ENCODE assay signal across 23 cellular contexts in the genomic region with DNA sequence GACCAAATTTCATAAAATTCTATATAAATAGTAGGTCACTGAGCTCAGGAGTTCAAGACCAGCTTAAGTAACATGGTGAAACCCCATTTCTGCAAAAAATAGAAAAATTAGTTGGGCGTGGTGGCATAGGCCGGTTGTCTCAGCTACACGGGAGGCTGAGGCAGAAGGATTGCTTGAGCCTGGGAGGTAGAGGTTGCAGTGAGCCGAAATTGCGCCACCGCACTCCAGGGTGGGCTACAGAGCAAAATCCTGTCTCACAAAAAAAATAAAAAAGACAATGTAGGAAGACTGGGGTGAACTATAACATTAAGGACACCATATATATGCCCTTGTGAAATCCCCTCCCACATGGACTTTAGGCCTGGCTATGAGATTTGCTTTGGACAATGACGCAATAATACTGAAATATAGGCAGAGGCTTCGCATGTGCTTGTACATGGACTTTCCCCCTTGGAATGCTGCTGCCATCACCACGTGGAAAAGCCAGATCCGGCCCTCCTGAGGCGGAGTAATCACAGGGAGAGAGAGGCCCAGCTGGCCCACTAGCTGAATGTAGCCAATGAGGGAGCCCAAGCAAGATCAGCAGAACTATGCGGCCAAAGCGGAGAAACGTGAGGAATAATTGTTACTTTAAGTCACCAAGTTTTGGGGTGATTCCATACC. TPM values are rescaled to one million over a fixed set of nuclear protein-coding genes. Genes with fewer than 3 reads are reported as not detected.
DNase-seq lines count a peak whose midpoint lies in the region; ATAC-seq and TF ChIP-seq lines count a peak whose summit lies in the region.
"Had no signal": no experiment of that assay in that cellular context is flagged by ENCODE, and none has a peak within 500 bp of the region (broad histone marks: within the 10 kb centered on the region; RNA-seq: fewer than 3 reads in every experiment).

No MANE protein-coding gene starts in this region.

- H3K36me3 ChIP-seq in IMR-90 (ENCODE audit: control insufficient read depth, insufficient read depth, low read length) (no peaks in the 10 kb centered on the region), neuronal stem cell (replicated peaks in 1 of 2; ENCODE audit: control insufficient read depth in 2 of 2, insufficient read depth in 2 of 2, low read length in 2 of 2) (no peaks in the 10 kb centered on the region), heart right ventricle (no peaks in the 10 kb centered on the region)
- H3K36me3 ChIP-seq: BE2C had no signal

- H3K4me1 Mint-ChIP-seq in Calu3 (ENCODE audit: low read depth, unreplicated experiment) (peaks cover 18% of the 10 kb centered on the region), chondrocyte (ENCODE audit: low read depth) (peaks cover 6% of the 10 kb centered on the region)
- H3K4me1 Mint-ChIP-seq: CD4-positive, CD25-positive, alpha-beta regulatory T cell had no signal

- H3K27me3 Mint-ChIP-seq in Calu3 (ENCODE audit: unreplicated experiment), result no peaks in the 10 kb centered on the region
- no peaks in the 10 kb centered on the region for H3K27me3 Mint-ChIP-seq in chondrocyte (ENCODE audit: low read depth)

- no peak overlapping the region for H3K56ac ChIP-seq in IMR-90 (ENCODE audit: extremely low read depth, insufficient read depth, low read length)

- H3K27ac ChIP-seq in IMR-90 (ENCODE audit: insufficient read depth, low read length) (no peak overlapping the region), neuronal stem cell (replicated peaks; ENCODE audit: low read length) (no peak overlapping the region), heart right ventricle (no peak overlapping the region)
- H3K27ac ChIP-seq: RWPE1 had no signal

- H2BK5ac ChIP-seq in IMR-90 (ENCODE audit: low read depth, low read length, poor library complexity, severe bottlenecking), result no peak overlapping the region
- H2BK5ac ChIP-seq in neuronal stem cell (ENCODE audit: low read length), result no peak overlapping the region

- H3K18ac ChIP-seq in IMR-90 (ENCODE audit: low read depth, low read length), result no peak overlapping the region
- H3K18ac ChIP-seq in neuronal stem cell (ENCODE audit: low read length), result no peak overlapping the region

- dilution Hi-C loops in IMR-90 (cut with HindIII; ENCODE audit: low sequenced_read_pairs, unreplicated experiment), result no loop called here

- H3K9me3 ChIP-seq in IMR-90 (ENCODE audit: control insufficient read depth, insufficient read depth, low read length) (no peaks in the 10 kb centered on the region), neuronal stem cell (replicated peaks in 1 of 2; ENCODE audit: control insufficient read depth in 2 of 2, insufficient read depth in 1 of 2, low read depth in 1 of 2, low read length in 2 of 2) (no peaks in the 10 kb centered on the region), heart right ventricle (no peaks in the 10 kb centered on the region)
- H3K9me3 ChIP-seq: BE2C, SK-N-SH had no signal

- no peak overlapping the region for H2AK9ac ChIP-seq in IMR-90 (replicated peaks; ENCODE audit: low read depth, low read length, poor library complexity)

- CTCF ChIA-PET in Calu3 (lab: Charles Lee) (no interaction called here), IMR-90 (lab: Yijun Ruan, JAX) (no interaction called here)

- no TSS peak for BruUV-seq in Calu3 (replicated peaks; lab: Mats Ljungman, UMichigan)
- BruUV-seq in IMR-90 (replicated peaks; lab: Mats Ljungman, UMichigan), result no TSS peak

- POLR2A ChIA-PET in IMR-90 (lab: Charles Lee; ENCODE audit: unreplicated experiment), result no interaction called here

- no peak overlapping the region for H2BK15ac ChIP-seq in IMR-90 (ENCODE audit: low read depth, low read length)
- H2BK15ac ChIP-seq in neuronal stem cell (ENCODE audit: low read length), result no peak overlapping the region

- intact Hi-C loops in Calu3 (cut with micrococcal nuclease; ENCODE audit: unreplicated experiment) (no loop called here), IMR-90 (cut with micrococcal nuclease) (no loop called here), heart right ventricle (cut with DNase I) (no loop called here)

- no peak overlapping the region for H2BK12ac ChIP-seq in neuronal stem cell (ENCODE audit: low read length)

- H3K4me3 ChIP-seq in IMR-90 (ENCODE audit: insufficient read depth, low read depth, low read length) (no peak overlapping the region), fibroblast of villous mesenchyme (ENCODE audit: low read depth, low read length) (no peak overlapping the region), neuronal stem cell (ENCODE audit: low read length in 2 of 2) (no peak overlapping the region), heart right ventricle (no peak overlapping the region)

- 100% methylated on average over 2 of the region's 14 CpGs; no CpG with 5 or more reads in 1 of the 2 experiments for WGBS in IMR-90 (ENCODE audit: extremely low coverage in 2 of 2, insufficient read length in 1 of 2), 2 experiments
- WGBS in neuronal stem cell (ENCODE audit: extremely low coverage in 2 of 2, insufficient read length in 2 of 2, insufficient replicate concordance in 1 of 2), 2 donors, result no CpG with 5 or more reads among the region's 14 CpGs
- 93% methylated on average over 14 of the region's 14 CpGs for WGBS in heart right ventricle, 2 donors

- H3K36me3 Mint-ChIP-seq in Calu3 (ENCODE audit: insufficient read depth, unreplicated experiment) (no peaks in the 10 kb centered on the region), chondrocyte (ENCODE audit: low read depth) (no peaks in the 10 kb centered on the region)
- H3K36me3 Mint-ChIP-seq: CD4-positive, CD25-positive, alpha-beta regulatory T cell had no signal

- no peaks in the 10 kb centered on the region for H3K27me3 ChIP-seq in IMR-90 (ENCODE audit: control insufficient read depth, insufficient read depth, low read length)
- H3K27me3 ChIP-seq in neuronal stem cell (ENCODE audit: control insufficient read depth in 3 of 3, insufficient read depth in 3 of 3, low read depth in 1 of 3, low read length in 3 of 3), result no peaks in the 10 kb centered on the region
- no peaks in the 10 kb centered on the region for H3K27me3 ChIP-seq in heart right ventricle
- H3K27me3 ChIP-seq: BE2C had no signal

- H3K14ac ChIP-seq in IMR-90 (replicated peaks; ENCODE audit: low read depth, low read length) (no peak overlapping the region), neuronal stem cell (ENCODE audit: low read length) (no peak overlapping the region)

- H3K9me1 ChIP-seq in IMR-90 (ENCODE audit: insufficient read depth, low read length), result no peaks in the 10 kb centered on the region

- H3K79me1 ChIP-seq in IMR-90 (ENCODE audit: low read depth in 1 of 2, low read length in 2 of 2) (no peaks in the 10 kb centered on the region), neuronal stem cell (ENCODE audit: low read depth, low read length) (no peaks in the 10 kb centered on the region)

- TF ChIP-seq CTCF in Calu3 (IDR thresholded peaks at IDR 0.05; ENCODE audit: unreplicated experiment) (no peak), IMR-90 (conservative IDR thresholded peaks at IDR 0.05; ENCODE audit: low read depth, low read length) (no peak), fibroblast of villous mesenchyme (IDR thresholded peaks at IDR 0.05; ENCODE audit: insufficient read depth, low read depth, low read length) (no peak), chondrocyte (IDR thresholded peaks at IDR 0.05) (no peak), heart right ventricle (IDR thresholded peaks at IDR 0.05) (no peak)

- no peaks in the 10 kb centered on the region for H4K20me1 ChIP-seq in IMR-90 (ENCODE audit: insufficient read depth, low read length)

- H4K8ac ChIP-seq in IMR-90 (ENCODE audit: low read depth in 2 of 2, low read length in 2 of 2) (no peak overlapping the region), neuronal stem cell (ENCODE audit: low read depth, low read length) (no peak overlapping the region)

- no peak for TF ChIP-seq RAD21 in IMR-90 (IDR thresholded peaks at IDR 0.05; ENCODE audit: low read length)

- H3K4me3 Mint-ChIP-seq in Calu3 (ENCODE audit: low read depth, unreplicated experiment) (no peak overlapping the region), chondrocyte (ENCODE audit: unreplicated experiment) (no peak overlapping the region)
- H3K4me3 Mint-ChIP-seq: CD4-positive, CD25-positive, alpha-beta regulatory T cell had no signal

- no peak overlapping the region for H4K5ac ChIP-seq in IMR-90 (ENCODE audit: low read depth, low read length)

- H2BK120ac ChIP-seq in IMR-90 (ENCODE audit: low read depth, low read length) (no peak overlapping the region), neuronal stem cell (ENCODE audit: low read depth, low read length) (no peak overlapping the region)

- ATAC-seq in IMR-90 (ENCODE audit: low read depth) (no peak), heart right ventricle (no peak)

- H3K4me2 ChIP-seq in IMR-90 (ENCODE audit: low read depth, low read length) (no peak overlapping the region), neuronal stem cell (ENCODE audit: insufficient read depth, low read length, poor library complexity, severe bottlenecking) (no peak overlapping the region)
- H3K4me2 ChIP-seq: SK-N-SH had no signal

- in situ Hi-C loops in IMR-90 (cut with MboI; ENCODE audit: low sequenced_read_pairs), result no loop called here

- no peak for DNase-seq in Calu3
- DNase-seq in IMR-90, result no peak
- peak; percentile 11 for DNase-seq in fibroblast of villous mesenchyme (ENCODE audit: low read depth)
- DNase-seq in neuronal stem cell (ENCODE audit: low spot score), result no peak
- DNase-seq in central memory CD4-positive, alpha-beta T cell, result no peak
- no peak for DNase-seq in chondrocyte (ENCODE audit: low spot score)
- DNase-seq in ureter (ENCODE audit: low spot score), result no peak
- no peak for DNase-seq in heart right ventricle
- DNase-seq: BE2C; CD4-positive, CD25-positive, alpha-beta regulatory T cell; DMS 273 treated with DMSO at 0.1 percent for 48 hours; DMS79 treated with DMSO at 0.1 percent for 48 hours; MM.1S; NCI-H1048; NCI-H1436; NCI-H187 treated with DMSO at 0.1 percent for 48 hours; NCI-H2107; NCI-H2227 treated with DMSO at 0.1 percent for 48 hours; NCI-H510A; NCI-H748 treated with DMSO at 0.1 percent for 48 hours; SHP77 treated with DMSO at 0.1 percent for 48 hours; SK-N-SH had no signal

- H3K4ac ChIP-seq in IMR-90 (ENCODE audit: low read depth, low read length) (no peak overlapping the region), neuronal stem cell (ENCODE audit: low read length) (no peak overlapping the region)

- no peak overlapping the region for H2AK5ac ChIP-seq in IMR-90 (ENCODE audit: low read depth, low read length)
- H2AK5ac ChIP-seq in neuronal stem cell (ENCODE audit: low read depth, low read length), result no peak overlapping the region

- H3K23ac ChIP-seq in IMR-90 (ENCODE audit: low read depth, low read length), result no peak overlapping the region
- H3K23ac ChIP-seq in neuronal stem cell (ENCODE audit: low read depth, low read length, poor library complexity), result peak overlapping the region; percentile 38

- H3K27ac Mint-ChIP-seq in Calu3 (ENCODE audit: unreplicated experiment), result peak overlapping the region; percentile 64
- H3K27ac Mint-ChIP-seq in chondrocyte (ENCODE audit: unreplicated experiment), result no peak overlapping the region
- H3K27ac Mint-ChIP-seq: CD4-positive, CD25-positive, alpha-beta regulatory T cell had no signal

- H3K9me3 Mint-ChIP-seq in Calu3 (ENCODE audit: low read depth, unreplicated experiment), result no peaks in the 10 kb centered on the region
- no peaks in the 10 kb centered on the region for H3K9me3 Mint-ChIP-seq in chondrocyte (ENCODE audit: low read depth)
- H3K9me3 Mint-ChIP-seq: CD4-positive, CD25-positive, alpha-beta regulatory T cell had no signal

- TF ChIP-seq POLR2A in IMR-90 (IDR thresholded peaks at IDR 0.05; ENCODE audit: low read depth, low read length), result no peak

- H3K4me1 ChIP-seq in IMR-90 (ENCODE audit: control insufficient read depth, insufficient read depth, low read length) (no peaks in the 10 kb centered on the region), neuronal stem cell (ENCODE audit: control insufficient read depth in 2 of 2, insufficient read depth in 1 of 2, low read depth in 1 of 2, low read length in 2 of 2) (peaks cover 0 to 5% of the 10 kb centered on the region in 2 donors), heart right ventricle (peaks cover 0 to 7% (median 0%) of the 10 kb centered on the region in 9 donors)
- H3K4me1 ChIP-seq: BE2C had no signal

- H4K91ac ChIP-seq in IMR-90 (ENCODE audit: insufficient read depth, low read depth, low read length) (no peak overlapping the region), neuronal stem cell (ENCODE audit: low read depth, low read length, poor library complexity) (no peak overlapping the region)

- no peak overlapping the region for H2AFZ ChIP-seq in IMR-90 (replicated peaks; ENCODE audit: low read length, poor library complexity)
- H2AFZ ChIP-seq in neuronal stem cell (ENCODE audit: low read length), result peak overlapping the region; percentile 6

- H3K9ac ChIP-seq in IMR-90 (ENCODE audit: low read depth, low read length) (no peak overlapping the region), neuronal stem cell (ENCODE audit: low read depth, low read length, poor library complexity) (no peak overlapping the region)
- H3K9ac ChIP-seq: SK-N-SH had no signal

- no peak overlapping the region for H2BK20ac ChIP-seq in IMR-90 (ENCODE audit: low read depth, low read length)

RNA-seq across cellular contexts. Expression of a gene that starts 13.1 kb away (rescaled TPM):
- total RNA-seq in Calu3 (2022), result 44.7 and 49.8 TPM in 2 replicates
- 9.7 and 26.1 TPM in 2 replicates for total RNA-seq in IMR-90 (2012; rRNA removed)
- polyA plus RNA-seq in IMR-90 (2012; rRNA removed), result 5.9 and 7.5 TPM in 2 replicates
- polyA plus RNA-seq in IMR-90 (2012; cell fraction: cytosol; rRNA removed), result 1.6 and 2.5 TPM in 2 replicates
- polyA plus RNA-seq in IMR-90 (2012; cell fraction: nucleus; rRNA removed; ENCODE audit: low replicate concordance), result 1.1 and 2.2 TPM in 2 replicates
- 24.2 and 28.5 TPM in 2 replicates for total RNA-seq in fibroblast of villous mesenchyme
- polyA plus RNA-seq in neuronal stem cell (2013, experiment 1 of 2), result 46.7 TPM
- polyA plus RNA-seq in neuronal stem cell (2013, experiment 2 of 2), result 49.0 TPM
- total RNA-seq in chondrocyte, result 21.9 to 27.0 TPM (median 23.0 TPM) in 3 replicates
- total RNA-seq in ureter, result 23.8 TPM
- 10 to 100 TPM; 11.0 to 16.4 (median 14.3) TPM for total RNA-seq in heart right ventricle
- polyA plus RNA-seq in heart right ventricle, result 1 to 10 TPM; 5.6 to 8.7 TPM
